Comparison of ENCODE assay signal across 20 cellular contexts in genomic region chr12:64001439-64001838, GRCh38.
"Had no signal": no experiment of that assay in that cellular context is flagged by ENCODE, and none has a peak within 500 bp of the region (broad histone marks: within the 10 kb centered on the region; RNA-seq: fewer than 3 reads in every experiment).

No MANE protein-coding gene starts in this region.

- DNase-seq: activated CD4-positive, alpha-beta T cell treated with anti-CD3 and anti-CD28 coated beads for 36 hours; activated CD4-positive, CD25-positive, alpha-beta regulatory T cell; activated CD8-positive, alpha-beta memory T cell treated with anti-CD3 and anti-CD28 coated beads, Interleukin-2, amount 10 ng/mL, durations not matched to agents 7 days and 5 days; activated CD8-positive, alpha-beta T cell treated with anti-CD3 and anti-CD28 coated beads, Interleukin-2, amount 10 ng/mL, durations not matched to agents 7 days and 5 days; activated naive CD8-positive, alpha-beta T cell treated with anti-CD3 and anti-CD28 coated beads, Interleukin-2, amount 50 U/mL, for 24 hours; activated T-cell treated with anti-CD3 and anti-CD28 coated beads, Interleukin-2, amount 50 U/mL, for 48 hours; amygdala; dermis blood vessel endothelial cell; effector CD4-positive, alpha-beta T cell; esophagus squamous epithelium; islet precursor cell; naive thymus-derived CD8-positive, alpha-beta T cell; occipital lobe; psoas muscle; stimulated activated CD4-positive, alpha-beta T cell treated with anti-CD3 and anti-CD28 coated beads, Interleukin-2, amount 100 ng/mL, for 48 hours; stimulated activated naive CD4-positive, alpha-beta T cell treated with Interleukin-2 at 50 U/mL for 16 hours; testis; transverse colon had no signal

- H3K9me3 ChIP-seq: esophagus squamous epithelium, psoas muscle, testis, transverse colon had no signal

- H3K27ac ChIP-seq: epithelial cell of prostate, esophagus squamous epithelium, parathyroid adenoma, psoas muscle, testis, transverse colon had no signal

- H3K36me3 ChIP-seq: esophagus squamous epithelium, transverse colon had no signal

- ATAC-seq: activated CD4-positive, alpha-beta T cell treated with anti-CD3 and anti-CD28 coated beads for 36 hours; activated CD8-positive, alpha-beta memory T cell treated with anti-CD3 and anti-CD28 coated beads, Interleukin-2, amount 10 ng/mL, durations not matched to agents 7 days and 5 days; activated CD8-positive, alpha-beta T cell treated with anti-CD3 and anti-CD28 coated beads, Interleukin-2, amount 10 ng/mL, durations not matched to agents 7 days and 5 days; activated naive CD8-positive, alpha-beta T cell treated with anti-CD3 and anti-CD28 coated beads, Interleukin-2, amount 50 U/mL, for 24 hours; naive thymus-derived CD8-positive, alpha-beta T cell; psoas muscle had no signal

- H3K4me3 ChIP-seq: esophagus squamous epithelium, psoas muscle, testis, transverse colon had no signal

- H3K4me1 ChIP-seq: esophagus squamous epithelium, psoas muscle, transverse colon had no signal

- H3K27me3 ChIP-seq: esophagus squamous epithelium, testis, transverse colon had no signal
